ENCODE assay signal across 23 cellular contexts in the genomic region with DNA sequence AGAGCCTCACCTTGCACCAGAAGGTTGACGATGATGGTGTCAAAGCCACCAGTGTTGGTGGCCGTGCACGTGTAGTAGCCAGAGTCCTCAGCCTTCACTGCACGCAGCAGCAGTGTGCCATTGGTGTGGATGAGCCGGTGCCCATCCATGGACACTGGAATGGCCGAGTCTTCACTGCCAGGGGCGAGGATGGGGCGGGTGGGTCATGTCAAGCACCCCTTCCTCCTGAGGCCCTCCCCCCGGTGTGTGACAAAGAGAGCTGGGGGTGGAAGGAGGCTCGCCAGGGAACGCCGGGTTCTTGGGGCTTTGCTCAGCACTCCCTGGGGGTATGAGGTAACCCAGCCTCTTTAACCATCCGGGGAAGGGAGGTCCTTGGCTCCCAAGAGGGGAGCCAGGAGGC.
"Had no signal": no experiment of that assay in that cellular context is flagged by ENCODE, and none has a peak within 500 bp of the region (broad histone marks: within the 10 kb centered on the region; RNA-seq: fewer than 3 reads in every experiment).

No MANE protein-coding gene starts in this region.

- H3K4me1 Mint-ChIP-seq: activated naive CD4-positive, alpha-beta T cell treated with anti-CD3 and anti-CD28 coated beads, Interleukin-2, amount 50 U/mL, for 24 hours; activated naive CD8-positive, alpha-beta T cell treated with anti-CD3 and anti-CD28 coated beads, Interleukin-2, amount 50 U/mL, for 24 hours; central memory CD8-positive, alpha-beta T cell; T-helper 17 cell had no signal

- H3K36me3 ChIP-seq: ascending aorta had no signal

- H3K27ac Mint-ChIP-seq: activated CD8-positive, alpha-beta T cell treated with anti-CD3 and anti-CD28 coated beads, Interleukin-2, amount 10 ng/mL, durations not matched to agents 7 days and 5 days; activated naive CD4-positive, alpha-beta T cell treated with anti-CD3 and anti-CD28 coated beads, Interleukin-2, amount 50 U/mL, for 24 hours; activated naive CD8-positive, alpha-beta T cell treated with anti-CD3 and anti-CD28 coated beads, Interleukin-2, amount 50 U/mL, for 24 hours; T-helper 17 cell; WTC11 had no signal

- H3K9me3 Mint-ChIP-seq: activated naive CD4-positive, alpha-beta T cell treated with anti-CD3 and anti-CD28 coated beads, Interleukin-2, amount 50 U/mL, for 24 hours; activated naive CD8-positive, alpha-beta T cell treated with anti-CD3 and anti-CD28 coated beads, Interleukin-2, amount 50 U/mL, for 24 hours; central memory CD8-positive, alpha-beta T cell; WTC11 had no signal

- H3K4me3 Mint-ChIP-seq: activated CD8-positive, alpha-beta T cell treated with anti-CD3 and anti-CD28 coated beads, Interleukin-2, amount 10 ng/mL, durations not matched to agents 7 days and 5 days; activated naive CD4-positive, alpha-beta T cell treated with anti-CD3 and anti-CD28 coated beads, Interleukin-2, amount 50 U/mL, for 24 hours; activated naive CD8-positive, alpha-beta T cell treated with anti-CD3 and anti-CD28 coated beads, Interleukin-2, amount 50 U/mL, for 24 hours; central memory CD8-positive, alpha-beta T cell; T-helper 17 cell; WTC11 had no signal

- DNase-seq: activated CD4-positive, alpha-beta T cell treated with anti-CD3 and anti-CD28 coated beads for 48 hours; activated CD4-positive, alpha-beta T cell treated with anti-CD3 and anti-CD28 coated beads, Interleukin-2, amount 50 U/mL, for 4 hours; activated CD4-positive, CD25-positive, alpha-beta regulatory T cell treated with anti-CD3 and anti-CD28 coated beads, Interleukin-2, amount 50 U/mL, for 72 hours; activated CD8-positive, alpha-beta memory T cell treated with anti-CD3 and anti-CD28 coated beads, Interleukin-2, amount 50 U/mL, for 48 hours; activated CD8-positive, alpha-beta T cell treated with anti-CD3 and anti-CD28 coated beads, Interleukin-2, amount 10 ng/mL, durations not matched to agents 7 days and 5 days; activated naive CD8-positive, alpha-beta T cell treated with anti-CD3 and anti-CD28 coated beads, Interleukin-2, amount 50 U/mL, for 24 hours; activated T-cell treated with anti-CD3 and anti-CD28 coated beads, Interleukin-2, amount 50 U/mL, for 1 hour; amniotic stem cell; body of pancreas; NCI-H1092 treated with DMSO at 0.1 percent for 48 hours; NCI-H1436; NCI-H1694 treated with DMSO at 0.1 percent for 48 hours; NCI-H2029 treated with DMSO at 0.1 percent for 48 hours; NCI-H510A treated with DMSO at 0.1 percent for 48 hours; NCI-H69; PC-3; SIG-M5; T-helper 17 cell; T-helper 9 cell had no signal

- H3K27me3 ChIP-seq: ascending aorta, body of pancreas had no signal

- ATAC-seq: activated CD8-positive, alpha-beta T cell treated with anti-CD3 and anti-CD28 coated beads, Interleukin-2, amount 10 ng/mL, durations not matched to agents 7 days and 5 days; activated naive CD8-positive, alpha-beta T cell treated with anti-CD3 and anti-CD28 coated beads, Interleukin-2, amount 50 U/mL, for 24 hours; body of pancreas; PC-3; T-helper 17 cell; WTC11 had no signal

- H3K4me3 ChIP-seq: ascending aorta, body of pancreas had no signal

- H3K36me3 Mint-ChIP-seq: activated naive CD4-positive, alpha-beta T cell treated with anti-CD3 and anti-CD28 coated beads, Interleukin-2, amount 50 U/mL, for 24 hours; WTC11 had no signal

- H3K27ac ChIP-seq: ascending aorta, body of pancreas had no signal

- H3K4me1 ChIP-seq: ascending aorta had no signal

- H3K9me3 ChIP-seq: ascending aorta, body of pancreas had no signal
